Comparison of ENCODE assay signal across 19 cellular contexts in genomic region chr14:53273671-53274072, GRCh38.
DNase-seq lines count a peak whose midpoint lies in the region; ATAC-seq and TF ChIP-seq lines count a peak whose summit lies in the region.
"Had no signal": no experiment of that assay in that cellular context is flagged by ENCODE, and none has a peak within 500 bp of the region (broad histone marks: within the 10 kb centered on the region; RNA-seq: fewer than 3 reads in every experiment).

No MANE protein-coding gene starts in this region.

- H3K4me3 ChIP-seq in right atrium auricular region (no peak overlapping the region), RWPE2 (ENCODE audit: severe bottlenecking) (no peak overlapping the region), fibroblast of the aortic adventitia (ENCODE audit: low read depth, low read length) (no peak overlapping the region), testis (no peak overlapping the region)
- H3K4me3 ChIP-seq: Peyer's patch had no signal

- TF ChIP-seq CTCF in right atrium auricular region (IDR thresholded peaks at IDR 0.05) = no peak
- no peak for TF ChIP-seq CTCF in RWPE2 (IDR thresholded peaks at IDR 0.05; ENCODE audit: poor library complexity, severe bottlenecking)
- no peak for TF ChIP-seq CTCF in fibroblast of the aortic adventitia (IDR thresholded peaks at IDR 0.05; ENCODE audit: insufficient read depth, low read length)
- TF ChIP-seq CTCF in testis (IDR thresholded peaks at IDR 0.05) = no peak

- intact Hi-C loops in Right ventricle myocardium superior (cut with DNase I) = no loop called here
- intact Hi-C loops in testis (cut with DNase I; ENCODE audit: low total_unique reads) = no loop called here

- H3K4me1 ChIP-seq in right atrium auricular region (peaks cover 0 to 4% of the 10 kb centered on the region in 2 donors), RWPE2 (ENCODE audit: insufficient read depth, poor library complexity, severe bottlenecking) (peaks cover 1% of the 10 kb centered on the region), testis (peaks cover 19% of the 10 kb centered on the region)
- H3K4me1 ChIP-seq: Peyer's patch had no signal

- TF ChIP-seq POLR2A in testis (IDR thresholded peaks at IDR 0.05) = no peak

- H3K36me3 ChIP-seq in right atrium auricular region (no peaks in the 10 kb centered on the region), RWPE2 (ENCODE audit: low read depth) (no peaks in the 10 kb centered on the region), testis (ENCODE audit: low read depth, missing control alignments) (no peaks in the 10 kb centered on the region)
- H3K36me3 ChIP-seq: Peyer's patch had no signal

- 36 to 53% methylated on average over 6 of the region's 6 CpGs for WGBS in testis, 2 donors

- no peak for DNase-seq in Right ventricle myocardium superior
- no peak for DNase-seq in right atrium auricular region (ENCODE audit: low spot score)
- DNase-seq in RWPE2 (ENCODE audit: low spot score) = no peak
- peak; percentile 9 for DNase-seq in fibroblast of the aortic adventitia (ENCODE audit: low read depth)
- peak; percentile 81 for DNase-seq in testis
- no peak for DNase-seq in HuH-7.5 (ENCODE audit: low spot score)
- DNase-seq in NCI-H187 (lab: John Stamatoyannopoulos, UW) = no peak
- DNase-seq: activated effector memory CD4-positive, alpha-beta T cell treated with Interleukin-2 at 50 U/mL for 16 hours; amniotic stem cell; HFFc6; Karpas-422; naive thymus-derived CD4-positive, alpha-beta T cell; NCI-H1694; NCI-H524 treated with DMSO at 0.1 percent for 48 hours; Peyer's patch; posterior cingulate gyrus; stimulated activated CD4-positive, alpha-beta T cell treated with anti-CD3 and anti-CD28 coated beads, Interleukin-15, amount 100 ng/mL, for 24 hours; stimulated activated naive CD8-positive, alpha-beta T cell treated with anti-CD3 and anti-CD28 coated beads, Interleukin-15, amount 100 ng/mL, for 72 hours had no signal

- H3K9me3 ChIP-seq in right atrium auricular region (no peaks in the 10 kb centered on the region), RWPE2 (ENCODE audit: severe bottlenecking) (no peaks in the 10 kb centered on the region), testis (no peaks in the 10 kb centered on the region)
- H3K9me3 ChIP-seq: Peyer's patch had no signal

- ATAC-seq in Right ventricle myocardium superior (ENCODE audit: poor library complexity) (peak; percentile 31), RWPE2 (ENCODE audit: low read depth) (peak; percentile 46; the same call in 2 of the 3 replicates), HG03159 (IDR thresholded peaks at IDR 0.05; ENCODE audit: unreplicated experiment) (no peak)
- ATAC-seq: naive thymus-derived CD4-positive, alpha-beta T cell; stimulated activated naive CD8-positive, alpha-beta T cell treated with anti-CD3 and anti-CD28 coated beads, Interleukin-15, amount 100 ng/mL, for 72 hours had no signal

- H3K27me3 ChIP-seq in right atrium auricular region = no peaks in the 10 kb centered on the region
- H3K27me3 ChIP-seq in RWPE2 (ENCODE audit: insufficient read depth, poor library complexity, severe bottlenecking) = no peaks in the 10 kb centered on the region
- H3K27me3 ChIP-seq in testis = no peaks in the 10 kb centered on the region
- H3K27me3 ChIP-seq: Peyer's patch had no signal

- no peak overlapping the region for H3K27ac ChIP-seq in right atrium auricular region
- H3K27ac ChIP-seq in RWPE2 (ENCODE audit: poor library complexity, severe bottlenecking) = no peak overlapping the region
- peak overlapping the region; percentile 23 to 55 for H3K27ac ChIP-seq in testis
- H3K27ac ChIP-seq: Peyer's patch had no signal

Comparison
In these comparisons a context has a peak if more than half of its experiments do, and no peak if none do; other contexts are left out.
1. DNase-seq: peak in fibroblast of the aortic adventitia (single experiment) and testis (single experiment); none in Right ventricle myocardium superior (single experiment), right atrium auricular region (single experiment), RWPE2 (single experiment), HuH-7.5 (single experiment) and NCI-H187 (0 of 2).
2. H3K27ac ChIP-seq: peak in testis (2 of 2); none in right atrium auricular region (0 of 2) and RWPE2 (single experiment).